In genomic region chr7:81333004-81333403, GRCh38 we compare ENCODE assay signal across 15 cellular contexts.
DNase-seq lines count a peak whose midpoint lies in the region; ATAC-seq and TF ChIP-seq lines count a peak whose summit lies in the region.
"Had no signal": no experiment of that assay in that cellular context is flagged by ENCODE, and none has a peak within 500 bp of the region (broad histone marks: within the 10 kb centered on the region; RNA-seq: fewer than 3 reads in every experiment).

No MANE protein-coding gene starts in this region.

- ATAC-seq in GM19023 (IDR thresholded peaks at IDR 0.05; ENCODE audit: unreplicated experiment) (no peak), HG03469 (IDR thresholded peaks at IDR 0.05; ENCODE audit: unreplicated experiment) (no peak)
- ATAC-seq: K562, right lobe of liver had no signal

- no peak overlapping the region for H3K4me2 ChIP-seq in Karpas-422 (ENCODE audit: low read depth, low read length, poor library complexity, severe bottlenecking)

- no peak overlapping the region for H3K9ac ChIP-seq in Karpas-422 (ENCODE audit: low read length)

- H3K79me2 ChIP-seq in Karpas-422 (ENCODE audit: low read length), result no peaks in the 10 kb centered on the region

- no peak overlapping the region for H3K27ac ChIP-seq in Karpas-422 (ENCODE audit: low read length)
- H3K27ac ChIP-seq: dorsolateral prefrontal cortex, right lobe of liver had no signal

- H4K20me1 ChIP-seq in Karpas-422 (ENCODE audit: insufficient read depth, low read depth, low read length), result no peaks in the 10 kb centered on the region

- no peaks in the 10 kb centered on the region for H3K4me1 ChIP-seq in Karpas-422 (ENCODE audit: low read length)
- H3K4me1 ChIP-seq: right lobe of liver had no signal

- H3K9me2 ChIP-seq in Karpas-422 (replicated peaks; ENCODE audit: insufficient read depth, low read length), result no peaks in the 10 kb centered on the region

- no peak for TF ChIP-seq CTCF in choroid plexus epithelial cell (conservative IDR thresholded peaks at IDR 0.05; ENCODE audit: low read depth, low read length)

- H3K4me3 ChIP-seq in MG63 (no peak overlapping the region), choroid plexus epithelial cell (ENCODE audit: low read depth, low read length) (no peak overlapping the region), Karpas-422 (ENCODE audit: low read length) (no peak overlapping the region)
- H3K4me3 ChIP-seq: dorsolateral prefrontal cortex, K562, right lobe of liver had no signal

- H3K9me3 ChIP-seq in MG63 (no peaks in the 10 kb centered on the region), Karpas-422 (ENCODE audit: low read length) (peaks cover 43% of the 10 kb centered on the region)
- H3K9me3 ChIP-seq: right lobe of liver had no signal

- H3K27me3 ChIP-seq in MG63 (no peaks in the 10 kb centered on the region), Karpas-422 (ENCODE audit: low read length) (no peaks in the 10 kb centered on the region)
- H3K27me3 ChIP-seq: right lobe of liver had no signal

- H3K36me3 ChIP-seq in MG63, result no peaks in the 10 kb centered on the region
- no peaks in the 10 kb centered on the region for H3K36me3 ChIP-seq in Karpas-422 (ENCODE audit: insufficient read depth, low read length)
- H3K36me3 ChIP-seq: right lobe of liver had no signal

- no peak overlapping the region for H2AFZ ChIP-seq in Karpas-422 (ENCODE audit: low read length)

- DNase-seq in AG20443 (ENCODE audit: low spot score), result peak; percentile 14
- peak; percentile 5 for DNase-seq in MG63
- peak; percentile 87 for DNase-seq in choroid plexus epithelial cell (ENCODE audit: low read depth)
- DNase-seq in myocyte (ENCODE audit: low read depth), result peak; percentile 44
- DNase-seq in Karpas-422, result no peak
- DNase-seq in GF-D8 (lab: John Stamatoyannopoulos, UW), result no peak
- DNase-seq: activated effector memory CD4-positive, alpha-beta T cell treated with anti-CD3 and anti-CD28 coated beads, Interleukin-2, amount 50 U/mL, for 16 hours; aorta; dorsolateral prefrontal cortex; GOT3; right lobe of liver; stimulated activated CD4-positive, alpha-beta T cell treated with anti-CD3 and anti-CD28 coated beads, Interleukin-4, amount 100 ng/mL, for 4 hours had no signal

Comparison
In these comparisons a context has a peak if more than half of its experiments do, and no peak if none do; other contexts are left out.
1. DNase-seq: peak in AG20443 (single experiment), MG63 (single experiment), choroid plexus epithelial cell (single experiment) and myocyte (single experiment); none in Karpas-422 (single experiment) and GF-D8 (single experiment).